Comparison of ENCODE assay signal across 8 cellular contexts in genomic region chr5:177500685-177501522, GRCh38. TPM values are rescaled to one million over a fixed set of nuclear protein-coding genes. Genes with fewer than 3 reads are reported as not detected.
DNase-seq lines count a peak whose midpoint lies in the region; ATAC-seq, FAIRE-seq and TF ChIP-seq lines count a peak whose summit lies in the region.

No MANE protein-coding gene starts in this region.

- H2AFZ ChIP-seq in Loucy (ENCODE audit: low read length) = no peak overlapping the region

- 11 to 15% methylated on average over 10 of the region's 10 CpGs for WGBS in pancreas, 2 donors
- WGBS in tibial nerve, 2 donors = 10 to 12% methylated on average over 8 to 9 of the region's 10 CpGs

- no peaks in the 10 kb centered on the region for H3K36me3 ChIP-seq in Loucy (ENCODE audit: insufficient read depth, low read length)
- no peaks in the 10 kb centered on the region for H3K36me3 ChIP-seq in pancreas
- peaks cover 0 to 18% (median 2%) of the 10 kb centered on the region in 3 donors for H3K36me3 ChIP-seq in tibial nerve

- peaks cover 8% of the 10 kb centered on the region; the same call in 1 of the 2 replicates for H3K79me2 ChIP-seq in Loucy (ENCODE audit: insufficient read depth, low read length)

- TF ChIP-seq POLR2A in tibial nerve (IDR thresholded peaks at IDR 0.05) = no peak

- peak in 1 of 2 donors; percentile 46 for TF ChIP-seq EP300 in tibial nerve (IDR thresholded peaks at IDR 0.05)

- H3K4me3 ChIP-seq in Loucy (ENCODE audit: low read length, poor library complexity, severe bottlenecking) = no peak overlapping the region
- no peak overlapping the region for H3K4me3 ChIP-seq in pancreas
- no peak overlapping the region for H3K4me3 ChIP-seq in tibial nerve

- H3K27ac ChIP-seq in pancreas (no peak overlapping the region), tibial nerve (peak overlapping the region in 3 of 4 donors; percentile 3 to 49 (median 45))

- H3K27me3 ChIP-seq in Loucy (ENCODE audit: insufficient read depth, low read length, poor library complexity, severe bottlenecking) (no peaks in the 10 kb centered on the region), pancreas (no peaks in the 10 kb centered on the region), tibial nerve (no peaks in the 10 kb centered on the region)

- H3K4me1 ChIP-seq in Loucy (ENCODE audit: insufficient read depth, low read length, poor library complexity, severe bottlenecking) = no peaks in the 10 kb centered on the region
- H3K4me1 ChIP-seq in pancreas = peaks cover 0 to 5% (median 0%) of the 10 kb centered on the region in 3 donors
- peaks cover 0 to 47% (median 20%) of the 10 kb centered on the region in 4 donors for H3K4me1 ChIP-seq in tibial nerve

- H3K4me2 ChIP-seq in Loucy (ENCODE audit: low read depth, low read length, poor library complexity, severe bottlenecking) = no peak overlapping the region

- in situ Hi-C loops in SK-MEL-5 (cut with HindIII; ENCODE audit: low pct_unique_long_range_greater_than_20kb, low sequenced_read_pairs) = no loop called here

- no peak overlapping the region for H3K9ac ChIP-seq in Loucy (ENCODE audit: low read depth, low read length, poor library complexity, severe bottlenecking)

- FAIRE-seq in pancreas (lab: Jason Lieb, UNC) = no peak

- no peaks in the 10 kb centered on the region for H4K20me1 ChIP-seq in Loucy (ENCODE audit: insufficient read depth, low read length, poor library complexity, severe bottlenecking)

- no peaks in the 10 kb centered on the region for H3K9me3 ChIP-seq in Loucy (ENCODE audit: insufficient read depth, low read depth, low read length)
- H3K9me3 ChIP-seq in pancreas = no peaks in the 10 kb centered on the region
- no peaks in the 10 kb centered on the region for H3K9me3 ChIP-seq in tibial nerve

- TF ChIP-seq CTCF in GM10266 (IDR thresholded peaks at IDR 0.05; ENCODE audit: control insufficient read depth, insufficient read depth, low read depth, missing control alignments) = peak; percentile 93
- TF ChIP-seq CTCF in Loucy (conservative IDR thresholded peaks at IDR 0.05; ENCODE audit: low read length) = peak; percentile 75
- peak; percentile 85 to 97 (median 94) for TF ChIP-seq CTCF in pancreas (IDR thresholded peaks at IDR 0.05)
- TF ChIP-seq CTCF in tibial nerve (IDR thresholded peaks at IDR 0.05) = peak; percentile 89 to 95 (median 92)

- DNase-seq in GM10266 (ENCODE audit: extremely low spot score) (peak; percentile 81), SK-MEL-5 (ENCODE audit: low read depth, low spot score) (peak; percentile 84), germinal center (ENCODE audit: low spot score) (peak; percentile 73), pancreas (peak; percentile 78 to 99 (median 90)), tibial nerve (ENCODE audit: low spot score in 2 of 2) (peak; percentile 90 to 96)
- peak; percentile 81 for DNase-seq in activated gamma-delta T cell treated with anti-CD3 and anti-CD28 coated beads, Interleukin-2, amount 50 U/mL, for 16 hours (ENCODE audit: low read depth)

- no peaks in the 10 kb centered on the region for H3F3A ChIP-seq in Loucy (ENCODE audit: low read depth)

- intact Hi-C loops in pancreas (cut with DNase I) = loop anchor here in 2 of 3 donors (5.0 kb wide), 1 partner anchor 109 kb away; no protein-coding TSS in a partner anchor

- peak in 3 of 4 donors; percentile 54 to 59 (median 54) for ATAC-seq in pancreas
- ATAC-seq in GM18519 (IDR thresholded peaks at IDR 0.05; ENCODE audit: low FRiP score, unreplicated experiment) = no peak

- no peaks in the 10 kb centered on the region for H3K9me2 ChIP-seq in Loucy (replicated peaks; ENCODE audit: low read depth, low read length)

RNA-seq across cellular contexts. Expression of gene PDLIM7, which starts 3.5 kb away (rescaled TPM):
- total RNA-seq in SK-MEL-5 (2014; rRNA removed; shearing (Covaris generic)) = 15.8 and 16.8 TPM in 2 replicates
- polyA plus RNA-seq in SK-MEL-5 (2015; cell fraction: cytosol; rRNA removed) = 48.9 and 49.6 TPM in 2 replicates
- polyA plus RNA-seq in SK-MEL-5 (2015; cell fraction: nucleus; rRNA removed) = 73.8 and 84.8 TPM in 2 replicates
- total RNA-seq in pancreas (10 to 100 TPM in 2 of 6 donors, 1 to 10 TPM in 4; 3.9 to 39.9 (median 8.7) TPM), tibial nerve (100 to 1,000 TPM in 1 of 4 donors, 10 to 100 TPM in 3; 78.0 to 138 (median 89.9) TPM)
- 10 to 100 TPM; 23.2 to 38.0 TPM for polyA plus RNA-seq in pancreas

RNA-seq across cellular contexts. Expression of gene DOK3, which starts 8.7 kb away (rescaled TPM):
- 0.98 and 2.0 TPM in 2 replicates for total RNA-seq in SK-MEL-5 (2014; rRNA removed; shearing (Covaris generic))
- 0.80 and 2.6 TPM in 2 replicates for polyA plus RNA-seq in SK-MEL-5 (2015; cell fraction: cytosol; rRNA removed)
- 12.6 and 16.8 TPM in 2 replicates for polyA plus RNA-seq in SK-MEL-5 (2015; cell fraction: nucleus; rRNA removed)
- total RNA-seq in pancreas (10 to 100 TPM in 1 of 6 donors, 1 to 10 TPM in 4, under 1 TPM in 1; 0.98 to 11.4 (median 4.3) TPM), tibial nerve (10 to 100 TPM in 3 of 4 donors, 1 to 10 TPM in 1; 7.8 to 20.1 (median 11.5) TPM)
- 1 to 10 TPM; 3.9 to 6.5 TPM for polyA plus RNA-seq in pancreas

RNA-seq across cellular contexts. Expression of gene DDX41, which starts 15.9 kb away (rescaled TPM):
- total RNA-seq in SK-MEL-5 (2014; rRNA removed; shearing (Covaris generic)) = 131 and 145 TPM in 2 replicates
- polyA plus RNA-seq in SK-MEL-5 (2015; cell fraction: cytosol; rRNA removed) = 125 TPM in 2 replicates
- 192 and 235 TPM in 2 replicates for polyA plus RNA-seq in SK-MEL-5 (2015; cell fraction: nucleus; rRNA removed)
- total RNA-seq in pancreas (10 to 100 TPM; 24.3 to 47.4 (median 39.4) TPM), tibial nerve (100 to 1,000 TPM in 2 of 4 donors, 10 to 100 TPM in 2; 85.3 to 139 (median 105) TPM)
- polyA plus RNA-seq in pancreas = 10 to 100 TPM; 68.3 to 88.1 TPM

RNA-seq across cellular contexts. Expression of gene DBN1, which starts 27.5 kb away (rescaled TPM):
- total RNA-seq in SK-MEL-5 (2014; rRNA removed; shearing (Covaris generic)) = 41.6 and 49.0 TPM in 2 replicates
- 50.4 and 53.9 TPM in 2 replicates for polyA plus RNA-seq in SK-MEL-5 (2015; cell fraction: cytosol; rRNA removed)
- polyA plus RNA-seq in SK-MEL-5 (2015; cell fraction: nucleus; rRNA removed) = 58.2 and 79.8 TPM in 2 replicates
- total RNA-seq in pancreas (10 to 100 TPM; 10.2 to 38.2 (median 15.7) TPM), tibial nerve (100 to 1,000 TPM in 3 of 4 donors, 10 to 100 TPM in 1; 89.8 to 139 (median 111) TPM)
- polyA plus RNA-seq in pancreas = 10 to 100 TPM; 17.1 to 29.2 TPM

RNA-seq across cellular contexts. Expression of gene FAM193B, which starts 53.5 kb away (rescaled TPM):
- total RNA-seq in SK-MEL-5 (2014; rRNA removed; shearing (Covaris generic)) = 10.0 and 11.4 TPM in 2 replicates
- polyA plus RNA-seq in SK-MEL-5 (2015; cell fraction: cytosol; rRNA removed) = 9.1 and 12.3 TPM in 2 replicates
- 191 and 243 TPM in 2 replicates for polyA plus RNA-seq in SK-MEL-5 (2015; cell fraction: nucleus; rRNA removed)
- total RNA-seq in pancreas (10 to 100 TPM; 30.1 to 79.7 (median 41.8) TPM), tibial nerve (100 to 1,000 TPM in 3 of 4 donors, 10 to 100 TPM in 1; 82.4 to 152 (median 115) TPM)
- 100 to 1,000 TPM; 399 to 519 TPM for polyA plus RNA-seq in pancreas

Comparison
In these comparisons a context has a peak if more than half of its experiments do, and no peak if none do; other contexts are left out.
1. H3K27ac ChIP-seq: peak in tibial nerve (3 of 4); none in pancreas (0 of 4).
2. Peak in every context shown above with its lines, with median percentiles within 50 percentile points of each other: DNase-seq and CTCF ChIP-seq.